14 cellular contexts compared by ENCODE assay signal in the genomic region with DNA sequence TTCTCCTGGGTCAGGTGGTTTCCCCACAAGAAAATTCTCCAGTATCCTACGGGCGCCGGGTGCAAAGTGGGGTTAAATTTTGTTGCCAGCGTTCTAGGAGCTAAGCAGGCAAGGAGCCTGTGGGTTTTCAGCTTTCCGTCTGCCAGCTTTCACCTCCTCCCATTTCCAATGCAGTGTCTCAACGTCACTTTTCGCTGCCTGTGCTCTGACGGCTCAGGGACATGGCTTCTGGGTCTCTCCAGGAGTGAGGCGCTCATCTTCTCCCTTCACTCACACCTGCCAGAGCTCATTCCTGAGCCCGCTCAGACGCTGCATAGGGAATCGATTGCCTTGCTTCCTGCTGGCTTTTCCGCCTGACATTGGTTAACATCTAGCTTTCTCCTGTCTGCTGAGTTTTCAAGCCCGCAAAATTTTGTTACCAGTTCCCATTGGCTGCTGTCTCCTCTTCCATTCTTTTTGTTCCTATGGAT. TPM values are rescaled to one million over a fixed set of nuclear protein-coding genes. Genes with fewer than 3 reads are reported as not detected.
DNase-seq lines count a peak whose midpoint lies in the region; ATAC-seq, FAIRE-seq and TF ChIP-seq lines count a peak whose summit lies in the region.
"Had no signal": no experiment of that assay in that cellular context is flagged by ENCODE, and none has a peak within 500 bp of the region (broad histone marks: within the 10 kb centered on the region; RNA-seq: fewer than 3 reads in every experiment).

No MANE protein-coding gene starts in this region.

- H3K36me3 ChIP-seq in BE2C: no peaks in the 10 kb centered on the region
- no peaks in the 10 kb centered on the region for H3K36me3 ChIP-seq in small intestine (ENCODE audit: control insufficient read depth in 2 of 2, insufficient read depth in 2 of 2, low read length in 2 of 2)
- H3K36me3 ChIP-seq: colonic mucosa had no signal

- H3K4me1 ChIP-seq in BE2C: no peaks in the 10 kb centered on the region
- H3K4me1 ChIP-seq in small intestine (ENCODE audit: control insufficient read depth in 2 of 2, insufficient read depth in 1 of 2, low read depth in 1 of 2, low read length in 1 of 2): peaks cover 0 to 3% of the 10 kb centered on the region in 2 donors
- H3K4me1 ChIP-seq: colonic mucosa had no signal

- H3K9me3 ChIP-seq in BE2C: no peaks in the 10 kb centered on the region
- no peaks in the 10 kb centered on the region for H3K9me3 ChIP-seq in small intestine (ENCODE audit: control insufficient read depth, low read depth)
- H3K9me3 ChIP-seq: colonic mucosa had no signal

- H3K27me3 ChIP-seq in BE2C (peaks cover 3% of the 10 kb centered on the region; the same call in 1 of the 2 replicates), small intestine (ENCODE audit: control insufficient read depth in 2 of 2, insufficient read depth in 2 of 2, low read length in 2 of 2) (no peaks in the 10 kb centered on the region)
- H3K27me3 ChIP-seq: colonic mucosa had no signal

- no peak for FAIRE-seq in small intestine (lab: Jason Lieb, UNC)
- FAIRE-seq: A204.1 had no signal

- no peak for TF ChIP-seq CTCF in BE2C (IDR thresholded peaks at IDR 0.05; ENCODE audit: low read depth, low read length)

- ATAC-seq in left lobe of liver: peak; percentile 78
- no peak for ATAC-seq in GM19035 (IDR thresholded peaks at IDR 0.05; ENCODE audit: unreplicated experiment)

- whole genome bisulfite sequencing in small intestine, 3 donors: 61 to 74% (median 69%) methylated on average over 14 of the region's 14 CpGs

- H3K4me3 ChIP-seq in BE2C (ENCODE audit: low read depth, low read length) (no peak overlapping the region), small intestine (ENCODE audit: low read depth in 1 of 2, low read length in 2 of 2) (no peak overlapping the region)
- H3K4me3 ChIP-seq: colonic mucosa, skin epidermis had no signal

- DNase-seq in NCI-H2081 (lab: John Stamatoyannopoulos, UW): peak; percentile 34 to 48
- DNase-seq in NCI-H2081 treated with DMSO at 0.1 percent for 48 hours (lab: John Stamatoyannopoulos, UW): no peak
- DNase-seq in SHP77 (lab: John Stamatoyannopoulos, UW): peak; percentile 79 to 80
- DNase-seq in left lobe of liver (ENCODE audit: low spot score): no peak
- peak; percentile 60 for DNase-seq in superior temporal gyrus (ENCODE audit: extremely low spot score)
- no peak for DNase-seq in BE2C
- no peak for DNase-seq in small intestine
- DNase-seq: activated CD4-positive, alpha-beta T cell treated with anti-CD3 and anti-CD28 coated beads for 48 hours; activated gamma-delta T cell treated with Interleukin-2 at 50 U/mL for 16 hours; colonic mucosa; NCI-H524 treated with DMSO at 0.1 percent for 48 hours had no signal

- peak overlapping the region in 1 of 2 donors; percentile 62 for H3K27ac ChIP-seq in small intestine (ENCODE audit: low read depth in 1 of 2, low read length in 1 of 2)
- H3K27ac ChIP-seq: colonic mucosa had no signal

RNA-seq across cellular contexts. Expression of gene NAA20, which starts 7.3 kb away (rescaled TPM):
- total RNA-seq in left lobe of liver: 34.7 TPM
- 99.1 TPM for polyA plus RNA-seq in BE2C (2012; ENCODE audit: insufficient read depth, insufficient read length, low read depth)
- polyA plus RNA-seq in small intestine: 10 to 100 TPM; 46.3 to 63.6 (median 55.4) TPM

RNA-seq across cellular contexts. Expression of gene CRNKL1, which starts 42.4 kb away (rescaled TPM):
- total RNA-seq in left lobe of liver: 8.7 TPM
- polyA plus RNA-seq in BE2C (2012; ENCODE audit: insufficient read depth, insufficient read length, low read depth): 19.6 TPM
- polyA plus RNA-seq in small intestine: 10 to 100 TPM; 11.9 to 17.0 (median 12.9) TPM

RNA-seq across cellular contexts. Expression of gene CFAP61, which starts 42.5 kb away (rescaled TPM):
- not detected for total RNA-seq in left lobe of liver
- polyA plus RNA-seq in BE2C (2012; ENCODE audit: insufficient read depth, insufficient read length, low read depth): 4.2 TPM
- under 1 TPM in 1 of 3 donors, not detected in 2; 0.18 TPM for polyA plus RNA-seq in small intestine

Comparison
In these comparisons a context has a peak if more than half of its experiments do, and no peak if none do; other contexts are left out.
1. DNase-seq: peak in NCI-H2081 (2 of 2), SHP77 (2 of 2) and superior temporal gyrus (single experiment); none in NCI-H2081 treated with DMSO at 0.1 percent for 48 hours (single experiment), left lobe of liver (single experiment), BE2C (single experiment) and small intestine (single experiment).